In genomic region chr17:15649861-15650391, GRCh38 we compare ENCODE assay signal across 11 cellular contexts. TPM values are rescaled to one million over a fixed set of nuclear protein-coding genes. Genes with fewer than 3 reads are reported as not detected.
DNase-seq lines count a peak whose midpoint lies in the region; ATAC-seq, FAIRE-seq and TF ChIP-seq lines count a peak whose summit lies in the region.
"Had no signal": no experiment of that assay in that cellular context is flagged by ENCODE, and none has a peak within 500 bp of the region (broad histone marks: within the 10 kb centered on the region; RNA-seq: fewer than 3 reads in every experiment).

No MANE protein-coding gene starts in this region.

- FAIRE-seq in small intestine (lab: Jason Lieb, UNC) = no peak

- DNase-seq in DMS53 (lab: John Stamatoyannopoulos, UW) = peak; percentile 74
- peak; percentile 32 to 48 for DNase-seq in SJSA1 (ENCODE audit: low read depth in 1 of 2, low spot score in 2 of 2)
- peak; percentile 73 for DNase-seq in fibroblast of villous mesenchyme (ENCODE audit: low read depth)
- peak; percentile 91 for DNase-seq in small intestine
- no peak for DNase-seq in endothelial cell (ENCODE audit: low spot score)
- no peak for DNase-seq in Kasumi-1 (lab: John Stamatoyannopoulos, UW)
- no peak for DNase-seq in activated T-cell treated with anti-CD3 and anti-CD28 coated beads, Interleukin-2, amount 50 U/mL, for 72 hours
- DNase-seq: activated naive CD8-positive, alpha-beta T cell treated with anti-CD3 and anti-CD28 coated beads for 36 hours; OCI-M1 had no signal

- H3K4me1 Mint-ChIP-seq in endothelial cell (ENCODE audit: unreplicated experiment) = peaks cover 37% of the 10 kb centered on the region
- H3K4me1 Mint-ChIP-seq in activated T-cell treated with anti-CD3 and anti-CD28 coated beads, Interleukin-2, amount 50 U/mL, for 72 hours (ENCODE audit: low read depth) = peaks cover 17% of the 10 kb centered on the region
- H3K4me1 Mint-ChIP-seq: memory B cell had no signal

- 5 to 28% (median 22%) methylated on average over 5 of the region's 5 CpGs for WGBS in small intestine, 3 donors

- no peak for TF ChIP-seq CTCF in fibroblast of villous mesenchyme (IDR thresholded peaks at IDR 0.05; ENCODE audit: insufficient read depth, low read depth, low read length)
- no peak for TF ChIP-seq CTCF in endothelial cell (IDR thresholded peaks at IDR 0.05; ENCODE audit: unreplicated experiment)

- peaks cover 17% of the 10 kb centered on the region for H3K36me3 Mint-ChIP-seq in endothelial cell (ENCODE audit: low read depth, unreplicated experiment)
- H3K36me3 Mint-ChIP-seq in activated T-cell treated with anti-CD3 and anti-CD28 coated beads, Interleukin-2, amount 50 U/mL, for 72 hours (ENCODE audit: insufficient read depth in 2 of 2) = peaks cover 0 to 2% of the 10 kb centered on the region in 2 donors

- H3K4me1 ChIP-seq in SJSA1 (replicated peaks) (peaks cover 49% of the 10 kb centered on the region), small intestine (ENCODE audit: control insufficient read depth in 2 of 2, insufficient read depth in 1 of 2, low read depth in 1 of 2, low read length in 1 of 2) (peaks cover 0 to 3% of the 10 kb centered on the region in 2 donors)

- H3K27me3 ChIP-seq in SJSA1 (replicated peaks) (no peaks in the 10 kb centered on the region), small intestine (ENCODE audit: control insufficient read depth in 2 of 2, insufficient read depth in 2 of 2, low read length in 2 of 2) (no peaks in the 10 kb centered on the region)

- H3K9me3 ChIP-seq in SJSA1 (replicated peaks) = no peaks in the 10 kb centered on the region
- no peaks in the 10 kb centered on the region for H3K9me3 ChIP-seq in small intestine (ENCODE audit: control insufficient read depth, low read depth)

- H3K4me3 Mint-ChIP-seq in endothelial cell (ENCODE audit: unreplicated experiment) = no peak overlapping the region
- H3K4me3 Mint-ChIP-seq in activated T-cell treated with anti-CD3 and anti-CD28 coated beads, Interleukin-2, amount 50 U/mL, for 72 hours = no peak overlapping the region
- H3K4me3 Mint-ChIP-seq: activated naive CD8-positive, alpha-beta T cell treated with anti-CD3 and anti-CD28 coated beads for 36 hours; memory B cell had no signal

- ATAC-seq in GM18505 (IDR thresholded peaks at IDR 0.05; ENCODE audit: unreplicated experiment) = no peak
- no peak for ATAC-seq in activated T-cell treated with anti-CD3 and anti-CD28 coated beads, Interleukin-2, amount 50 U/mL, for 72 hours (replicated peaks in 1 of 2)

- H3K36me3 ChIP-seq in SJSA1 (peaks cover 15% of the 10 kb centered on the region), small intestine (ENCODE audit: control insufficient read depth in 2 of 2, insufficient read depth in 2 of 2, low read length in 2 of 2) (no peaks in the 10 kb centered on the region)

- TF ChIP-seq POLR2A in GM18505 (IDR thresholded peaks at IDR 0.05; ENCODE audit: borderline replicate concordance, extremely low read depth, insufficient read depth, insufficient read length) = no peak

- peak overlapping the region; percentile 45 for H3K27ac ChIP-seq in SJSA1
- H3K27ac ChIP-seq in small intestine (ENCODE audit: low read depth in 1 of 2, low read length in 1 of 2) = peak overlapping the region; percentile 79 to 96

- no peaks in the 10 kb centered on the region for H3K9me3 Mint-ChIP-seq in endothelial cell (ENCODE audit: unreplicated experiment)
- H3K9me3 Mint-ChIP-seq in activated T-cell treated with anti-CD3 and anti-CD28 coated beads, Interleukin-2, amount 50 U/mL, for 72 hours = no peaks in the 10 kb centered on the region
- H3K9me3 Mint-ChIP-seq: activated naive CD8-positive, alpha-beta T cell treated with anti-CD3 and anti-CD28 coated beads for 36 hours; memory B cell had no signal

- H3K27ac Mint-ChIP-seq in endothelial cell (ENCODE audit: unreplicated experiment) = no peak overlapping the region
- no peak overlapping the region for H3K27ac Mint-ChIP-seq in activated T-cell treated with anti-CD3 and anti-CD28 coated beads, Interleukin-2, amount 50 U/mL, for 72 hours
- H3K27ac Mint-ChIP-seq: activated naive CD8-positive, alpha-beta T cell treated with anti-CD3 and anti-CD28 coated beads for 36 hours; memory B cell had no signal

- peaks cover 1% of the 10 kb centered on the region for H3K27me3 Mint-ChIP-seq in endothelial cell (ENCODE audit: unreplicated experiment)
- H3K27me3 Mint-ChIP-seq in activated T-cell treated with anti-CD3 and anti-CD28 coated beads, Interleukin-2, amount 50 U/mL, for 72 hours (ENCODE audit: low read depth) = no peaks in the 10 kb centered on the region
- H3K27me3 Mint-ChIP-seq: activated naive CD8-positive, alpha-beta T cell treated with anti-CD3 and anti-CD28 coated beads for 36 hours; memory B cell had no signal

- H3K4me3 ChIP-seq in SJSA1 (peak overlapping the region; percentile 49), fibroblast of villous mesenchyme (ENCODE audit: low read depth, low read length) (peak overlapping the region; percentile 70), small intestine (ENCODE audit: low read depth in 1 of 2, low read length in 2 of 2) (peak overlapping the region in 1 of 2 donors; percentile 58)

RNA-seq across cellular contexts. Expression of gene FBXW10B, which starts 30.4 kb away (rescaled TPM):
- total RNA-seq in SJSA1 (2014; rRNA removed; shearing (Covaris generic)) = 0.41 and 1.7 TPM in 2 replicates
- under 0.01 and 0.43 TPM in 2 replicates for total RNA-seq in fibroblast of villous mesenchyme
- polyA plus RNA-seq in small intestine = 1 to 10 TPM in 1 of 3 donors, under 1 TPM in 1, not detected in 1; 0.81 to 1.0 TPM
- 0.44 TPM for total RNA-seq in endothelial cell (ENCODE audit: unreplicated experiment)
- 1 to 10 TPM; 1.2 to 1.5 TPM for total RNA-seq in activated T-cell treated with anti-CD3 and anti-CD28 coated beads, Interleukin-2, amount 50 U/mL, for 72 hours

RNA-seq across cellular contexts. Expression of gene TRIM16, which starts 34.2 kb away (rescaled TPM):
- total RNA-seq in SJSA1 (2014; rRNA removed; shearing (Covaris generic)) = 56.9 and 111 TPM in 2 replicates
- total RNA-seq in fibroblast of villous mesenchyme (30.0 and 55.3 TPM in 2 replicates), endothelial cell (ENCODE audit: unreplicated experiment) (25.2 TPM)
- polyA plus RNA-seq in small intestine = 10 to 100 TPM; 16.5 to 22.2 (median 20.1) TPM
- total RNA-seq in activated T-cell treated with anti-CD3 and anti-CD28 coated beads, Interleukin-2, amount 50 U/mL, for 72 hours = 10 to 100 TPM; 20.8 to 23.7 TPM

RNA-seq across cellular contexts. Expression of gene ZNF286A, which starts 49.6 kb away (rescaled TPM):
- total RNA-seq in SJSA1 (2014; rRNA removed; shearing (Covaris generic)) = 22.1 and 30.4 TPM in 2 replicates
- total RNA-seq in fibroblast of villous mesenchyme = 42.3 and 50.6 TPM in 2 replicates
- polyA plus RNA-seq in small intestine = 1 to 10 TPM; 2.2 to 6.2 (median 2.5) TPM
- total RNA-seq in endothelial cell (ENCODE audit: unreplicated experiment) = 82.3 TPM
- 10 to 100 TPM; 20.4 to 26.8 TPM for total RNA-seq in activated T-cell treated with anti-CD3 and anti-CD28 coated beads, Interleukin-2, amount 50 U/mL, for 72 hours

Comparison
In these comparisons a context has a peak if more than half of its experiments do, and no peak if none do; other contexts are left out.
1. DNase-seq: peak in DMS53 (single experiment), SJSA1 (2 of 2), fibroblast of villous mesenchyme (single experiment) and small intestine (single experiment); none in endothelial cell (single experiment), Kasumi-1 (0 of 2) and activated T-cell treated with anti-CD3 and anti-CD28 coated beads, Interleukin-2, amount 50 U/mL, for 72 hours (0 of 2).